ENCODE assay signal across 1 cellular context in genomic region chr10:22601618-22602017, GRCh38.
TF ChIP-seq lines count a peak whose summit lies in the region.

No MANE protein-coding gene starts in this region.

TF ChIP-seq in IMR-90, 13 proteins besides CTCF, POLR2A, EP300 and RAD21 (continued from another document):
- no peak for TF ChIP-seq CHD1 (IDR thresholded peaks at IDR 0.05; ENCODE audit: low read depth, low read length)
- no peak for TF ChIP-seq SMC3 (IDR thresholded peaks at IDR 0.05; ENCODE audit: low read depth, low read length)
- no peak for TF ChIP-seq MXI1 (IDR thresholded peaks at IDR 0.05; ENCODE audit: borderline replicate concordance, low read depth, low read length)
- no peak for TF ChIP-seq ELK1 (IDR thresholded peaks at IDR 0.05; ENCODE audit: borderline replicate concordance, low read depth, low read length)
- no peak for TF ChIP-seq FOS (IDR thresholded peaks at IDR 0.05; ENCODE audit: low read depth, low read length)
TF ChIP-seq in IMR-90: peak in this region for 0.
